In genomic region chr1:154466879-154467767, GRCh38 we compare ENCODE assay signal across 12 cellular contexts. TPM values are rescaled to one million over a fixed set of nuclear protein-coding genes. Genes with fewer than 3 reads are reported as not detected.
DNase-seq lines count a peak whose midpoint lies in the region; ATAC-seq lines count a peak whose summit lies in the region.
"Had no signal": no experiment of that assay in that cellular context is flagged by ENCODE, and none has a peak within 500 bp of the region (broad histone marks: within the 10 kb centered on the region; RNA-seq: fewer than 3 reads in every experiment).

No MANE protein-coding gene starts in this region.

- H3K4me1 Mint-ChIP-seq in activated T-cell treated with anti-CD3 and anti-CD28 coated beads, Interleukin-2, amount 50 U/mL, for 24 hours (ENCODE audit: low read depth): peaks cover 63% of the 10 kb centered on the region

- peak overlapping the region in 16 of 21 experiments; percentile 12 to 91 (median 57) for H3K27ac ChIP-seq in skin epidermis

- no peak for ATAC-seq in HG03196 (IDR thresholded peaks at IDR 0.05; ENCODE audit: unreplicated experiment)
- no peak for ATAC-seq in HG02642 (IDR thresholded peaks at IDR 0.05; ENCODE audit: poor library complexity, unreplicated experiment)
- ATAC-seq: esophagus mucosa had no signal

- peak overlapping the region; percentile 79 for H3K27ac Mint-ChIP-seq in activated T-cell treated with anti-CD3 and anti-CD28 coated beads, Interleukin-2, amount 50 U/mL, for 24 hours

- H3K36me3 Mint-ChIP-seq in activated T-cell treated with anti-CD3 and anti-CD28 coated beads, Interleukin-2, amount 50 U/mL, for 24 hours (ENCODE audit: low read depth): peaks cover 8% of the 10 kb centered on the region

- H3K4me3 ChIP-seq in skin epidermis: no peak overlapping the region

- H3K9me3 Mint-ChIP-seq in activated T-cell treated with anti-CD3 and anti-CD28 coated beads, Interleukin-2, amount 50 U/mL, for 24 hours: no peaks in the 10 kb centered on the region

- peak overlapping the region; percentile 4 for H3K4me3 Mint-ChIP-seq in activated T-cell treated with anti-CD3 and anti-CD28 coated beads, Interleukin-2, amount 50 U/mL, for 24 hours

- DNase-seq in activated T-cell treated with anti-CD3 and anti-CD28 coated beads, Interleukin-2, amount 50 U/mL, for 24 hours: no peak
- DNase-seq in activated T-cell treated with anti-CD3 and anti-CD28 coated beads for 4 hours: no peak
- peak; percentile 37 for DNase-seq in HuH-7 (ENCODE audit: low spot score)
- peak; percentile 18 for DNase-seq in dermis blood vessel endothelial cell
- no peak for DNase-seq in NCI-H146 (lab: John Stamatoyannopoulos, UW)
- DNase-seq: AML-193, NCI-H510A treated with DMSO at 0.1 percent for 48 hours had no signal

- no peaks in the 10 kb centered on the region for H3K27me3 Mint-ChIP-seq in activated T-cell treated with anti-CD3 and anti-CD28 coated beads, Interleukin-2, amount 50 U/mL, for 24 hours

RNA-seq across cellular contexts. Expression of gene TDRD10, which starts 34.9 kb away (rescaled TPM):
- total RNA-seq in dermis blood vessel endothelial cell: 5.3 and 6.0 TPM in 2 replicates
- total RNA-seq: HT1080 had no signal

RNA-seq across cellular contexts. Expression of gene SHE, which starts 35.1 kb away (rescaled TPM):
- 108 and 177 TPM in 2 replicates for total RNA-seq in dermis blood vessel endothelial cell
- total RNA-seq: HT1080 had no signal

Comparison
In these comparisons a context has a peak if more than half of its experiments do, and no peak if none do; other contexts are left out.
1. DNase-seq: peak in HuH-7 (single experiment) and dermis blood vessel endothelial cell (single experiment); none in activated T-cell treated with anti-CD3 and anti-CD28 coated beads, Interleukin-2, amount 50 U/mL, for 24 hours (single experiment), activated T-cell treated with anti-CD3 and anti-CD28 coated beads for 4 hours (single experiment) and NCI-H146 (single experiment).